1 cellular context compared by ENCODE assay signal in the genomic region with DNA sequence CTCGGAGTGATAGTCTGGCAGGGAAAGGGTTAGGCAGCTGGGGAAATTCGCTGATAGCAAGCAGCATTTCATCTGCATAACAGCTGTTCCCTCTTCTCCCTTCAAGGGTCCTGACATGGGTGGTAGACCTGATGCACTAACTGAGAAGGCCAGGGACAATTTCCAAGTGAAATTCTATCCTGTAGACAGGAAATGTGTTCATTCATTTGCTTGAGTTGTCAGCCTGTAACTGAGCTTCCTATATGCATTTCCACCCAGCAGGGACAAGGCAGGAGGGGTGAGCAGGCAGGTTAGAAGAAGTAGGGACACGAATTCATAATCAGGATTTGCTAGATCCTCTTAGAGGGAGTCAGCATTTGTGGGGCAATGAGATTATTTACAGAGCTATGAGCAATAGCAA.
TF ChIP-seq lines count a peak whose summit lies in the region.

No MANE protein-coding gene starts in this region.

TF ChIP-seq in GM23338, 12 proteins besides CTCF, POLR2A, EP300 and RAD21 (continued from another document):
- TF ChIP-seq, protein P1, sequence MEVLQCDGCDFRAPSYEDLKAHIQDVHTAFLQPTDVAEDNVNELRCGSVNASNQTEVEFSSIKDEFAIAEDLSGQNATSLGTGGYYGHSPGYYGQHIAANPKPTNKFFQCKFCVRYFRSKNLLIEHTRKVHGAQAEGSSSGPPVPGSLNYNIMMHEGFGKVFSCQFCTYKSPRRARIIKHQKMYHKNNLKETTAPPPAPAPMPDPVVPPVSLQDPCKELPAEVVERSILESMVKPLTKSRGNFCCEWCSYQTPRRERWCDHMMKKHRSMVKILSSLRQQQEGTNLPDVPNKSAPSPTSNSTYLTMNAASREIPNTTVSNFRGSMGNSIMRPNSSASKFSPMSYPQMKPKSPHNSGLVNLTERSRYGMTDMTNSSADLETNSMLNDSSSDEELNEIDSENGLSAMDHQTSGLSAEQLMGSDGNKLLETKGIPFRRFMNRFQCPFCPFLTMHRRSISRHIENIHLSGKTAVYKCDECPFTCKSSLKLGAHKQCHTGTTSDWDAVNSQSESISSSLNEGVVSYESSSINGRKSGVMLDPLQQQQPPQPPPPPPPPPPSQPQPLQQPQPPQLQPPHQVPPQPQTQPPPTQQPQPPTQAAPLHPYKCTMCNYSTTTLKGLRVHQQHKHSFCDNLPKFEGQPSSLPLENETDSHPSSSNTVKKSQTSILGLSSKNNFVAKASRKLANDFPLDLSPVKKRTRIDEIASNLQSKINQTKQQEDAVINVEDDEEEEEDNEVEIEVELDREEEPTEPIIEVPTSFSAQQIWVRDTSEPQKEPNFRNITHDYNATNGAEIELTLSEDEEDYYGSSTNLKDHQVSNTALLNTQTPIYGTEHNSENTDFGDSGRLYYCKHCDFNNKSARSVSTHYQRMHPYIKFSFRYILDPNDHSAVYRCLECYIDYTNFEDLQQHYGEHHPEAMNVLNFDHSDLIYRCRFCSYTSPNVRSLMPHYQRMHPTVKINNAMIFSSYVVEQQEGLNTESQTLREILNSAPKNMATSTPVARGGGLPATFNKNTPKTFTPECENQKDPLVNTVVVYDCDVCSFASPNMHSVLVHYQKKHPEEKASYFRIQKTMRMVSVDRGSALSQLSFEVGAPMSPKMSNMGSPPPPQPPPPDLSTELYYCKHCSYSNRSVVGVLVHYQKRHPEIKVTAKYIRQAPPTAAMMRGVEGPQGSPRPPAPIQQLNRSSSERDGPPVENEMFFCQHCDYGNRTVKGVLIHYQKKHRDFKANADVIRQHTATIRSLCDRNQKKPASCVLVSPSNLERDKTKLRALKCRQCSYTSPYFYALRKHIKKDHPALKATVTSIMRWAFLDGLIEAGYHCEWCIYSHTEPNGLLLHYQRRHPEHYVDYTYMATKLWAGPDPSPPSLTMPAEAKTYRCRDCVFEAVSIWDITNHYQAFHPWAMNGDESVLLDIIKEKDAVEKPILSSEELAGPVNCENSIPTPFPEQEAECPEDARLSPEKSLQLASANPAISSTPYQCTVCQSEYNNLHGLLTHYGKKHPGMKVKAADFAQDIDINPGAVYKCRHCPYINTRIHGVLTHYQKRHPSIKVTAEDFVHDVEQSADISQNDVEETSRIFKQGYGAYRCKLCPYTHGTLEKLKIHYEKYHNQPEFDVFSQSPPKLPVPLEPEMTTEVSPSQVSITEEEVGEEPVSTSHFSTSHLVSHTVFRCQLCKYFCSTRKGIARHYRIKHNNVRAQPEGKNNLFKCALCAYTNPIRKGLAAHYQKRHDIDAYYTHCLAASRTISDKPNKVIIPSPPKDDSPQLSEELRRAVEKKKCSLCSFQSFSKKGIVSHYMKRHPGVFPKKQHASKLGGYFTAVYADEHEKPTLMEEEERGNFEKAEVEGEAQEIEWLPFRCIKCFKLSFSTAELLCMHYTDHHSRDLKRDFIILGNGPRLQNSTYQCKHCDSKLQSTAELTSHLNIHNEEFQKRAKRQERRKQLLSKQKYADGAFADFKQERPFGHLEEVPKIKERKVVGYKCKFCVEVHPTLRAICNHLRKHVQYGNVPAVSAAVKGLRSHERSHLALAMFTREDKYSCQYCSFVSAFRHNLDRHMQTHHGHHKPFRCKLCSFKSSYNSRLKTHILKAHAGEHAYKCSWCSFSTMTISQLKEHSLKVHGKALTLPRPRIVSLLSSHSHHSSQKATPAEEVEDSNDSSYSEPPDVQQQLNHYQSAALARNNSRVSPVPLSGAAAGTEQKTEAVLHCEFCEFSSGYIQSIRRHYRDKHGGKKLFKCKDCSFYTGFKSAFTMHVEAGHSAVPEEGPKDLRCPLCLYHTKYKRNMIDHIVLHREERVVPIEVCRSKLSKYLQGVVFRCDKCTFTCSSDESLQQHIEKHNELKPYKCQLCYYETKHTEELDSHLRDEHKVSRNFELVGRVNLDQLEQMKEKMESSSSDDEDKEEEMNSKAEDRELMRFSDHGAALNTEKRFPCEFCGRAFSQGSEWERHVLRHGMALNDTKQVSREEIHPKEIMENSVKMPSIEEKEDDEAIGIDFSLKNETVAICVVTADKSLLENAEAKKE (CRISPR knock-in tag; IDR thresholded peaks at IDR 0.05): no peak
- no peak for TF ChIP-seq CREB1 (CRISPR knock-in tag; IDR thresholded peaks at IDR 0.05; ENCODE audit: low read depth)
